In the genomic region with DNA sequence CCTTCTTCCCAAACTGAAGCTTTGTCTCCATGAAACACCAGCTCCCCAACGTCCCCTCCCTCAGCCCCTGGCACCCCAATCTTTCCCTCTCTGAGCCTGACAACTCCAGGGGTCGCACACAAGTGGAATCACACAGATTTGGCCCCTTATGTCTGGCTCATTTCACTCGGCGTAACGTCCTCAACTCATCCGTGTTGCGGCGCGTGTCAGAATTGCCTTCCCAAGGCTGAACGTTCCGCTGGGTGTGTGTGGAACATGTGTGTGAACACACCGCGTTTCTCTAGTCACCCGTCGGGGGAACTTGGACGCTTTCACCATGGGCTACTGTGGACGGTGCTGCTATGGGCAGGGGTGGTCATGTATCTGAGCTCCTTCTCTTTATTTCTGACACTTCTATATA, we compare ENCODE assay signal across 16 cellular contexts. TPM values are rescaled to one million over a fixed set of nuclear protein-coding genes. Genes with fewer than 3 reads are reported as not detected.
DNase-seq lines count a peak whose midpoint lies in the region; ATAC-seq, FAIRE-seq and TF ChIP-seq lines count a peak whose summit lies in the region.
"Had no signal": no experiment of that assay in that cellular context is flagged by ENCODE, and none has a peak within 500 bp of the region (broad histone marks: within the 10 kb centered on the region; RNA-seq: fewer than 3 reads in every experiment).

No MANE protein-coding gene starts in this region.

- H3K4me2 ChIP-seq in H9 (ENCODE audit: insufficient read depth, insufficient read length, low read length) = no peak overlapping the region

- H3K4me1 Mint-ChIP-seq in activated CD4-positive, alpha-beta T cell treated with anti-CD3 and anti-CD28 coated beads for 36 hours = peaks cover 34% of the 10 kb centered on the region
- peaks cover 47 to 60% of the 10 kb centered on the region in 2 experiments for H3K4me1 Mint-ChIP-seq in H9
- peaks cover 8 to 15% of the 10 kb centered on the region in 2 donors for H3K4me1 Mint-ChIP-seq in effector memory CD8-positive, alpha-beta T cell (ENCODE audit: low read depth in 2 of 2)
- H3K4me1 Mint-ChIP-seq in neural crest cell = peaks cover 53% of the 10 kb centered on the region

- POLR2A ChIA-PET in activated CD4-positive, alpha-beta T cell treated with anti-CD3 and anti-CD28 coated beads for 36 hours (lab: Charles Lee) = no interaction called here

- no peaks in the 10 kb centered on the region for H3K9me3 Mint-ChIP-seq in activated CD4-positive, alpha-beta T cell treated with anti-CD3 and anti-CD28 coated beads for 36 hours (ENCODE audit: low read depth)
- H3K9me3 Mint-ChIP-seq in H9 (no peaks in the 10 kb centered on the region; a peak in 1 of 5 replicates), neural crest cell (no peaks in the 10 kb centered on the region)
- H3K9me3 Mint-ChIP-seq in effector memory CD8-positive, alpha-beta T cell = no peaks in the 10 kb centered on the region

- no peak overlapping the region for H4K8ac ChIP-seq in H9 (replicated peaks; ENCODE audit: insufficient read length, low read depth, low read length)

- DNase-seq in activated CD4-positive, alpha-beta T cell treated with anti-CD3 and anti-CD28 coated beads for 36 hours = peak; percentile 4
- DNase-seq in activated CD4-positive, alpha-beta T cell treated with anti-CD3 and anti-CD28 coated beads, Interleukin-2, amount 50 U/mL, for 48 hours = no peak
- no peak for DNase-seq in H9
- DNase-seq in effector memory CD8-positive, alpha-beta T cell = no peak
- no peak for DNase-seq in neural crest cell (ENCODE audit: low read depth, low spot score)
- no peak for DNase-seq in RCC 7860 (ENCODE audit: low spot score)
- no peak for DNase-seq in lower lobe of right lung
- DNase-seq: activated naive CD4-positive, alpha-beta T cell treated with anti-CD3 and anti-CD28 coated beads, Interleukin-2, amount 50 U/mL, for 16 hours; NCI-H1694; NCI-H345; SIG-M5; stimulated activated CD4-positive, alpha-beta T cell treated with anti-CD3 and anti-CD28 coated beads, Interleukin-2, amount 100 ng/mL, for 24 hours had no signal

- no peaks in the 10 kb centered on the region for H3K23me2 ChIP-seq in H9 (ENCODE audit: insufficient read length, low read depth, low read length, poor library complexity, severe bottlenecking)

- H4K91ac ChIP-seq in H9 (ENCODE audit: insufficient read length, low read depth, low read length) = no peak overlapping the region

- H2BK12ac ChIP-seq in H9 (ENCODE audit: insufficient read length, low read depth, low read length) = no peak overlapping the region

- no peak for TF ChIP-seq CTCF in H9 (conservative IDR thresholded peaks at IDR 0.05)
- no peak for TF ChIP-seq CTCF in neural crest cell (conservative IDR thresholded peaks at IDR 0.05)
- TF ChIP-seq CTCF in lower lobe of right lung (IDR thresholded peaks at IDR 0.05) = no peak

- H3K79me2 ChIP-seq in H9 (ENCODE audit: insufficient read depth, low read length) = peaks cover 2% of the 10 kb centered on the region; the same call in 1 of the 2 replicates

- no peaks in the 10 kb centered on the region for H3K9me3 ChIP-seq in H9 (ENCODE audit: control insufficient read depth, low read depth, low read length)
- no peaks in the 10 kb centered on the region for H3K9me3 ChIP-seq in lower lobe of right lung
- H3K9me3 ChIP-seq: transverse colon had no signal

- no peak overlapping the region for H3K23ac ChIP-seq in H9 (ENCODE audit: insufficient read length, low read depth, low read length)

- H2AFZ ChIP-seq in H9 (ENCODE audit: low read length) = no peak overlapping the region

- no peak for FAIRE-seq in RCC 7860 (lab: Jason Lieb, UNC)
- FAIRE-seq: A204.1, bronchial epithelial cell had no signal

- no peak overlapping the region for H3K4ac ChIP-seq in H9 (ENCODE audit: low read depth, low read length)

- H3K14ac ChIP-seq in H9 (ENCODE audit: insufficient read depth, low read length) = no peak overlapping the region

- ATAC-seq in activated CD4-positive, alpha-beta T cell treated with anti-CD3 and anti-CD28 coated beads for 36 hours = no peak
- ATAC-seq in effector memory CD8-positive, alpha-beta T cell (replicated peaks) = no peak
- ATAC-seq in GM18511 (IDR thresholded peaks at IDR 0.05; ENCODE audit: unreplicated experiment) = no peak
- ATAC-seq in lower lobe of right lung = no peak

- CTCF ChIA-PET in activated CD4-positive, alpha-beta T cell treated with anti-CD3 and anti-CD28 coated beads for 36 hours (lab: Charles Lee) = interaction anchor here (0.5 to 1.6 kb wide), 3 partner anchors 17 to 213 kb away, joined by 3 to 5 read pairs (median 3); no protein-coding TSS in a partner anchor

- intact Hi-C loops in activated CD4-positive, alpha-beta T cell treated with anti-CD3 and anti-CD28 coated beads for 36 hours (cut with DNase I, micrococcal nuclease) = loop anchor here (1.0 to 10.0 kb wide), 10 partner anchors 56 to 1216 kb away; partner anchors contain the start of gene CBX4 (in 2 of the 2)
- intact Hi-C loops in lower lobe of right lung (cut with DNase I) = no loop called here

- no peaks in the 10 kb centered on the region for H4K20me1 ChIP-seq in H9 (ENCODE audit: control insufficient read depth, insufficient read depth, insufficient read length)

- peak overlapping the region; percentile 14 for H3K27ac Mint-ChIP-seq in activated CD4-positive, alpha-beta T cell treated with anti-CD3 and anti-CD28 coated beads for 36 hours
- H3K27ac Mint-ChIP-seq in H9 (peak overlapping the region in 2 of 3 experiments; percentile 17 to 21; a peak in 2 of 7 replicates), neural crest cell (ENCODE audit: unreplicated experiment) (peak overlapping the region; percentile 47)
- H3K27ac Mint-ChIP-seq in effector memory CD8-positive, alpha-beta T cell = no peak overlapping the region

- no peak overlapping the region for H2BK5ac ChIP-seq in H9 (ENCODE audit: insufficient read length, low read length)

- H3T11ph ChIP-seq in H9 (ENCODE audit: low read length) = no peak overlapping the region

- H3K4me3 ChIP-seq in lower lobe of right lung = no peak overlapping the region
- H3K4me3 ChIP-seq: transverse colon had no signal

- no peak overlapping the region for H3K18ac ChIP-seq in H9 (ENCODE audit: insufficient read length, low read depth, low read length)

- peaks cover 9% of the 10 kb centered on the region for H3K79me1 ChIP-seq in H9 (ENCODE audit: insufficient read depth, low read depth, low read length, poor library complexity, severe bottlenecking)

- no peak overlapping the region for H2BK20ac ChIP-seq in H9 (ENCODE audit: low read depth, low read length, poor library complexity, severe bottlenecking)

- H3K4me3 Mint-ChIP-seq in activated CD4-positive, alpha-beta T cell treated with anti-CD3 and anti-CD28 coated beads for 36 hours = peak overlapping the region; percentile 75
- 0 out of 5 replicates have a peak overlapping the region, but pooled peaks of 1 of the 2 experiments have one; percentile 49 for H3K4me3 Mint-ChIP-seq in H9
- peak overlapping the region; percentile 79 to 80 for H3K4me3 Mint-ChIP-seq in effector memory CD8-positive, alpha-beta T cell
- H3K4me3 Mint-ChIP-seq in neural crest cell = peak overlapping the region; percentile 65

- no peaks in the 10 kb centered on the region for H3K36me3 ChIP-seq in lower lobe of right lung
- H3K36me3 ChIP-seq: transverse colon had no signal

- no CpG with 5 or more reads among the region's 17 CpGs for WGBS in H9 (ENCODE audit: extremely low coverage, insufficient read length, low lambda C conversion rate)

- no peaks in the 10 kb centered on the region for H3K27me3 Mint-ChIP-seq in activated CD4-positive, alpha-beta T cell treated with anti-CD3 and anti-CD28 coated beads for 36 hours
- H3K27me3 Mint-ChIP-seq in H9 (ENCODE audit: low read depth) (peaks cover 1% of the 10 kb centered on the region; the same call in 1 of the 2 replicates), neural crest cell (ENCODE audit: low read depth) (peaks cover 4% of the 10 kb centered on the region)
- H3K27me3 Mint-ChIP-seq in effector memory CD8-positive, alpha-beta T cell = peaks cover 0 to 6% of the 10 kb centered on the region in 2 donors

- H2AK5ac ChIP-seq in H9 (ENCODE audit: insufficient read length, low read length) = no peak overlapping the region

- H3K27me3 ChIP-seq in H9 (ENCODE audit: insufficient read depth, low read length) (no peaks in the 10 kb centered on the region), lower lobe of right lung (ENCODE audit: low read depth) (no peaks in the 10 kb centered on the region)
- H3K27me3 ChIP-seq: transverse colon had no signal

- H3K4me1 ChIP-seq in H9 (ENCODE audit: insufficient read depth, low read length) (peaks cover 3% of the 10 kb centered on the region; the same call in 1 of the 2 replicates), lower lobe of right lung (peaks cover 46% of the 10 kb centered on the region)

- H3K27ac ChIP-seq in H9 (ENCODE audit: insufficient read length, low read depth, low read length) (no peak overlapping the region), lower lobe of right lung (no peak overlapping the region)

- H3K9ac ChIP-seq in H9 (ENCODE audit: extremely low read depth, insufficient read length, low read length) = no peak overlapping the region

- no peak overlapping the region for H4K5ac ChIP-seq in H9 (ENCODE audit: insufficient read length, low read depth, low read length)

- no peak overlapping the region for H2BK15ac ChIP-seq in H9 (ENCODE audit: low read depth, low read length)

- H2BK120ac ChIP-seq in H9 (ENCODE audit: low read depth, low read length, poor library complexity, severe bottlenecking) = no peak overlapping the region

- no peak overlapping the region for H3K56ac ChIP-seq in H9 (ENCODE audit: insufficient read length, low read depth, low read length)

- peaks cover 5% of the 10 kb centered on the region for H3K36me3 Mint-ChIP-seq in activated CD4-positive, alpha-beta T cell treated with anti-CD3 and anti-CD28 coated beads for 36 hours (ENCODE audit: low read depth)
- H3K36me3 Mint-ChIP-seq in H9 (ENCODE audit: insufficient read depth in 1 of 3, low read depth in 3 of 3) = peaks cover 0 to 7% (median 0%) of the 10 kb centered on the region in 3 experiments; a peak in 1 of 7 replicates
- H3K36me3 Mint-ChIP-seq in effector memory CD8-positive, alpha-beta T cell (ENCODE audit: insufficient read depth) = peaks cover 3% of the 10 kb centered on the region
- H3K36me3 Mint-ChIP-seq in neural crest cell (ENCODE audit: low read depth) = no peaks in the 10 kb centered on the region

RNA-seq across cellular contexts. Expression of gene TBC1D16, which starts 45.0 kb away (rescaled TPM):
- 10 to 100 TPM in 1 of 2 experiments, 1 to 10 TPM in 1; 8.3 to 10.4 TPM for total RNA-seq in activated CD4-positive, alpha-beta T cell treated with anti-CD3 and anti-CD28 coated beads for 36 hours
- total RNA-seq in H9 (2021) (82.7 and 85.8 TPM in 2 replicates), neural crest cell (96.2 and 96.5 TPM in 2 replicates), lower lobe of right lung (24.7 TPM)

RNA-seq across cellular contexts. Expression of gene CCDC40, which starts 45.7 kb away (rescaled TPM):
- total RNA-seq in activated CD4-positive, alpha-beta T cell treated with anti-CD3 and anti-CD28 coated beads for 36 hours = under 1 TPM; 0.56 to 0.57 TPM
- 7.8 and 8.9 TPM in 2 replicates for total RNA-seq in H9 (2021)
- total RNA-seq in neural crest cell = 22.7 and 23.8 TPM in 2 replicates
- total RNA-seq in lower lobe of right lung = 14.1 TPM

Comparison
In these comparisons a context has a peak if more than half of its experiments do, and no peak if none do; other contexts are left out.
1. H3K27ac Mint-ChIP-seq: peak in activated CD4-positive, alpha-beta T cell treated with anti-CD3 and anti-CD28 coated beads for 36 hours (single experiment), H9 (2 of 3) and neural crest cell (single experiment); none in effector memory CD8-positive, alpha-beta T cell (0 of 2).